ENCODE assay signal across 1 cellular context in the genomic region with DNA sequence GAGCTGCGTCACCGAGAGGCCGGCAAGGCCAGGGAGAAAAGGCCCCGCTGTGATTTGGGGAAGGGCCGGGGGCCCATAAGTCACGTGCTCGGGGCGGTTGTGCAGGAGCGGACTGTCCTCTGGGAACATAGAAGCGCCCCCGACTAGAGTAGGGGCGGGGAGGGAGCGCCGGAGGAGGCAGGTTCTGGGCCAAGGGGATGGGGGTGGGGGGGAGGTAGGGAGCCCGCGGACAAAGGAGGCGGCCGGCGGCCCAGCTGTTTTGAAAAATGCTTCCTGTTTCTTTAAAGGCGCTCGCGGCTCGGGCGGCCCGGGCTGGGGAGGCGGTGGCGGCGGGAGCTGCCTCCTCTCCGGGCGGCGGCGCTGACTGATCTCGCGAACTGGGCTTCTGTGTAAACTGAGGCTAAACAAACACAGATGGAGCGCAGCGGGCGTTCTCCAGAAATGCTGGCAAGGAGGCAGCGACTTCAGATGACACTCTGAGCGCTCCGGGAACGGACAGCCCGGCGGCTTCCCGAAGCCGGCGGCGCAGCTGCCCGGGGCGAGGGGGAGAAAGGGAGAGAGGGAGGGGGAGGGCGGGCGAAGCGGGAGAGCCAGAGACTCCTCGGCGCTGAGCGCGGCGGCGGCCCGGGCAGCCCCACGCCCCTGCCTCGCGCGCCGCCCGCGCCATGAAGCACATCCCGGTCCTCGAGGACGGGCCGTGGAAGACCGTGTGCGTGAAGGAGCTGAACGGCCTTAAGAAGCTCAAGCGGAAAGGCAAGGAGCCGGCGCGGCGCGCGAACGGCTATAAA.
A peak's percentile ranks its signal among the peaks of the same experiment; 100 is the strongest.
TF ChIP-seq lines count a peak whose summit lies in the region.

A gene with protein sequence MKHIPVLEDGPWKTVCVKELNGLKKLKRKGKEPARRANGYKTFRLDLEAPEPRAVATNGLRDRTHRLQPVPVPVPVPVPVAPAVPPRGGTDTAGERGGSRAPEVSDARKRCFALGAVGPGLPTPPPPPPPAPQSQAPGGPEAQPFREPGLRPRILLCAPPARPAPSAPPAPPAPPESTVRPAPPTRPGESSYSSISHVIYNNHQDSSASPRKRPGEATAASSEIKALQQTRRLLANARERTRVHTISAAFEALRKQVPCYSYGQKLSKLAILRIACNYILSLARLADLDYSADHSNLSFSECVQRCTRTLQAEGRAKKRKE (plus strand): TSS at position 467 of the 788 bp plus-strand sequence. CDS start 199 bp downstream, at position 666.

TF ChIP-seq in K562, 482 proteins besides CTCF, POLR2A, EP300 and RAD21 (continues in another document):
- TF ChIP-seq, protein P1, sequence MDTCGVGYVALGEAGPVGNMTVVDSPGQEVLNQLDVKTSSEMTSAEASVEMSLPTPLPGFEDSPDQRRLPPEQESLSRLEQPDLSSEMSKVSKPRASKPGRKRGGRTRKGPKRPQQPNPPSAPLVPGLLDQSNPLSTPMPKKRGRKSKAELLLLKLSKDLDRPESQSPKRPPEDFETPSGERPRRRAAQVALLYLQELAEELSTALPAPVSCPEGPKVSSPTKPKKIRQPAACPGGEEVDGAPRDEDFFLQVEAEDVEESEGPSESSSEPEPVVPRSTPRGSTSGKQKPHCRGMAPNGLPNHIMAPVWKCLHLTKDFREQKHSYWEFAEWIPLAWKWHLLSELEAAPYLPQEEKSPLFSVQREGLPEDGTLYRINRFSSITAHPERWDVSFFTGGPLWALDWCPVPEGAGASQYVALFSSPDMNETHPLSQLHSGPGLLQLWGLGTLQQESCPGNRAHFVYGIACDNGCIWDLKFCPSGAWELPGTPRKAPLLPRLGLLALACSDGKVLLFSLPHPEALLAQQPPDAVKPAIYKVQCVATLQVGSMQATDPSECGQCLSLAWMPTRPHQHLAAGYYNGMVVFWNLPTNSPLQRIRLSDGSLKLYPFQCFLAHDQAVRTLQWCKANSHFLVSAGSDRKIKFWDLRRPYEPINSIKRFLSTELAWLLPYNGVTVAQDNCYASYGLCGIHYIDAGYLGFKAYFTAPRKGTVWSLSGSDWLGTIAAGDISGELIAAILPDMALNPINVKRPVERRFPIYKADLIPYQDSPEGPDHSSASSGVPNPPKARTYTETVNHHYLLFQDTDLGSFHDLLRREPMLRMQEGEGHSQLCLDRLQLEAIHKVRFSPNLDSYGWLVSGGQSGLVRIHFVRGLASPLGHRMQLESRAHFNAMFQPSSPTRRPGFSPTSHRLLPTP (IDR thresholded peaks at IDR 0.05; ENCODE audit: borderline replicate concordance, extremely low read depth, insufficient read length): no peak
- TF ChIP-seq TAF1 (IDR thresholded peaks at IDR 0.05; ENCODE audit: control insufficient read depth, extremely low read depth, insufficient read depth, low read length, severe bottlenecking) (no peak), PTBP1 (IDR thresholded peaks at IDR 0.05; ENCODE audit: low read depth, low read length) (no peak), KAT2B (IDR thresholded peaks at IDR 0.05; ENCODE audit: low read depth, low read length) (no peak), ZC3H8 (IDR thresholded peaks at IDR 0.05) (no peak), HNRNPK (IDR thresholded peaks at IDR 0.05; ENCODE audit: low read depth, low read length, poor library complexity, severe bottlenecking) (peak; percentile 27), RCOR1 (IDR thresholded peaks at IDR 0.05; ENCODE audit: borderline replicate concordance in 1 of 2, low read depth in 2 of 2, low read length in 2 of 2) (no peak), TCFL5 (CRISPR knock-in tag; conservative IDR thresholded peaks at IDR 0.05) (no peak), ZKSCAN1 (IDR thresholded peaks at IDR 0.05; ENCODE audit: low read depth, low read length) (no peak), PCBP1 (IDR thresholded peaks at IDR 0.05; ENCODE audit: low read depth, low read length, poor library complexity, severe bottlenecking) (peak; percentile 84), MAFF (IDR thresholded peaks at IDR 0.05; ENCODE audit: low read length) (no peak), CHD4 (IDR thresholded peaks at IDR 0.05; ENCODE audit: insufficient read depth, insufficient replicate concordance, low read depth, low read length, poor library complexity, severe bottlenecking) (no peak), ZNF232 (CRISPR knock-in tag; IDR thresholded peaks at IDR 0.05) (no peak), SUPT5H (IDR thresholded peaks at IDR 0.05) (no peak), GABPB2 (CRISPR knock-in tag; conservative IDR thresholded peaks at IDR 0.05) (no peak), ZC3H4 (CRISPR knock-in tag; IDR thresholded peaks at IDR 0.05; ENCODE audit: borderline replicate concordance) (no peak), ZNF311 (CRISPR knock-in tag; IDR thresholded peaks at IDR 0.05) (no peak), JUN (IDR thresholded peaks at IDR 0.05; ENCODE audit: borderline replicate concordance, low read depth, low read length) (no peak), JUN (CRISPR knock-in tag; IDR thresholded peaks at IDR 0.05; ENCODE audit: borderline replicate concordance) (no peak), ZNF77 (CRISPR knock-in tag; IDR thresholded peaks at IDR 0.05) (no peak), PRPF4 (IDR thresholded peaks at IDR 0.05; ENCODE audit: insufficient read depth, low read depth, low read length, poor library complexity, severe bottlenecking) (no peak), DNMT1 (IDR thresholded peaks at IDR 0.05) (no peak), STAT5A (IDR thresholded peaks at IDR 0.05; ENCODE audit: borderline replicate concordance, low read length) (no peak), BHLHE40 (IDR thresholded peaks at IDR 0.05; ENCODE audit: low read length) (no peak), ZNF589 (CRISPR knock-in tag; IDR thresholded peaks at IDR 0.05; ENCODE audit: low read depth) (no peak)
- TF ChIP-seq, protein P2, sequence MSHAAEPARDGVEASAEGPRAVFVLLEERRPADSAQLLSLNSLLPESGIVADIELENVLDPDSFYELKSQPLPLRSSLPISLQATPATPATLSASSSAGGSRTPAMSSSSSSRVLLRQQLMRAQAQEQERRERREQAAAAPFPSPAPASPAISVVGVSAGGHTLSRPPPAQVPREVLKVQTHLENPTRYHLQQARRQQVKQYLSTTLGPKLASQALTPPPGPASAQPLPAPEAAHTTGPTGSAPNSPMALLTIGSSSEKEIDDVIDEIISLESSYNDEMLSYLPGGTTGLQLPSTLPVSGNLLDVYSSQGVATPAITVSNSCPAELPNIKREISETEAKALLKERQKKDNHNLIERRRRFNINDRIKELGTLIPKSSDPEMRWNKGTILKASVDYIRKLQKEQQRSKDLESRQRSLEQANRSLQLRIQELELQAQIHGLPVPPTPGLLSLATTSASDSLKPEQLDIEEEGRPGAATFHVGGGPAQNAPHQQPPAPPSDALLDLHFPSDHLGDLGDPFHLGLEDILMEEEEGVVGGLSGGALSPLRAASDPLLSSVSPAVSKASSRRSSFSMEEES (CRISPR knock-in tag; IDR thresholded peaks at IDR 0.05): peak; percentile 22; the same call in 1 of the 2 replicates
- TF ChIP-seq, protein P3, sequence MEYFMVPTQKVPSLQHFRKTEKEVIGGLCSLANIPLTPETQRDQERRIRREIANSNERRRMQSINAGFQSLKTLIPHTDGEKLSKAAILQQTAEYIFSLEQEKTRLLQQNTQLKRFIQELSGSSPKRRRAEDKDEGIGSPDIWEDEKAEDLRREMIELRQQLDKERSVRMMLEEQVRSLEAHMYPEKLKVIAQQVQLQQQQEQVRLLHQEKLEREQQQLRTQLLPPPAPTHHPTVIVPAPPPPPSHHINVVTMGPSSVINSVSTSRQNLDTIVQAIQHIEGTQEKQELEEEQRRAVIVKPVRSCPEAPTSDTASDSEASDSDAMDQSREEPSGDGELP (CRISPR knock-in tag; IDR thresholded peaks at IDR 0.05; ENCODE audit: borderline replicate concordance): peak; percentile 40; the same call in 1 of the 2 replicates
- TF ChIP-seq, protein P4, sequence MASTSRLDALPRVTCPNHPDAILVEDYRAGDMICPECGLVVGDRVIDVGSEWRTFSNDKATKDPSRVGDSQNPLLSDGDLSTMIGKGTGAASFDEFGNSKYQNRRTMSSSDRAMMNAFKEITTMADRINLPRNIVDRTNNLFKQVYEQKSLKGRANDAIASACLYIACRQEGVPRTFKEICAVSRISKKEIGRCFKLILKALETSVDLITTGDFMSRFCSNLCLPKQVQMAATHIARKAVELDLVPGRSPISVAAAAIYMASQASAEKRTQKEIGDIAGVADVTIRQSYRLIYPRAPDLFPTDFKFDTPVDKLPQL (IDR thresholded peaks at IDR 0.05; ENCODE audit: extremely low read depth, insufficient read length): no peak
- TF ChIP-seq, protein P5, sequence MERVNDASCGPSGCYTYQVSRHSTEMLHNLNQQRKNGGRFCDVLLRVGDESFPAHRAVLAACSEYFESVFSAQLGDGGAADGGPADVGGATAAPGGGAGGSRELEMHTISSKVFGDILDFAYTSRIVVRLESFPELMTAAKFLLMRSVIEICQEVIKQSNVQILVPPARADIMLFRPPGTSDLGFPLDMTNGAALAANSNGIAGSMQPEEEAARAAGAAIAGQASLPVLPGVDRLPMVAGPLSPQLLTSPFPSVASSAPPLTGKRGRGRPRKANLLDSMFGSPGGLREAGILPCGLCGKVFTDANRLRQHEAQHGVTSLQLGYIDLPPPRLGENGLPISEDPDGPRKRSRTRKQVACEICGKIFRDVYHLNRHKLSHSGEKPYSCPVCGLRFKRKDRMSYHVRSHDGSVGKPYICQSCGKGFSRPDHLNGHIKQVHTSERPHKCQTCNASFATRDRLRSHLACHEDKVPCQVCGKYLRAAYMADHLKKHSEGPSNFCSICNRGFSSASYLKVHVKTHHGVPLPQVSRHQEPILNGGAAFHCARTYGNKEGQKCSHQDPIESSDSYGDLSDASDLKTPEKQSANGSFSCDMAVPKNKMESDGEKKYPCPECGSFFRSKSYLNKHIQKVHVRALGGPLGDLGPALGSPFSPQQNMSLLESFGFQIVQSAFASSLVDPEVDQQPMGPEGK (CRISPR knock-in tag; IDR thresholded peaks at IDR 0.05; ENCODE audit: borderline replicate concordance): no peak
- TF ChIP-seq, protein P6, sequence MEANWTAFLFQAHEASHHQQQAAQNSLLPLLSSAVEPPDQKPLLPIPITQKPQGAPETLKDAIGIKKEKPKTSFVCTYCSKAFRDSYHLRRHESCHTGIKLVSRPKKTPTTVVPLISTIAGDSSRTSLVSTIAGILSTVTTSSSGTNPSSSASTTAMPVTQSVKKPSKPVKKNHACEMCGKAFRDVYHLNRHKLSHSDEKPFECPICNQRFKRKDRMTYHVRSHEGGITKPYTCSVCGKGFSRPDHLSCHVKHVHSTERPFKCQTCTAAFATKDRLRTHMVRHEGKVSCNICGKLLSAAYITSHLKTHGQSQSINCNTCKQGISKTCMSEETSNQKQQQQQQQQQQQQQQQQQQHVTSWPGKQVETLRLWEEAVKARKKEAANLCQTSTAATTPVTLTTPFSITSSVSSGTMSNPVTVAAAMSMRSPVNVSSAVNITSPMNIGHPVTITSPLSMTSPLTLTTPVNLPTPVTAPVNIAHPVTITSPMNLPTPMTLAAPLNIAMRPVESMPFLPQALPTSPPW (CRISPR knock-in tag; IDR thresholded peaks at IDR 0.05): peak; percentile 17
- TF ChIP-seq, protein P7, sequence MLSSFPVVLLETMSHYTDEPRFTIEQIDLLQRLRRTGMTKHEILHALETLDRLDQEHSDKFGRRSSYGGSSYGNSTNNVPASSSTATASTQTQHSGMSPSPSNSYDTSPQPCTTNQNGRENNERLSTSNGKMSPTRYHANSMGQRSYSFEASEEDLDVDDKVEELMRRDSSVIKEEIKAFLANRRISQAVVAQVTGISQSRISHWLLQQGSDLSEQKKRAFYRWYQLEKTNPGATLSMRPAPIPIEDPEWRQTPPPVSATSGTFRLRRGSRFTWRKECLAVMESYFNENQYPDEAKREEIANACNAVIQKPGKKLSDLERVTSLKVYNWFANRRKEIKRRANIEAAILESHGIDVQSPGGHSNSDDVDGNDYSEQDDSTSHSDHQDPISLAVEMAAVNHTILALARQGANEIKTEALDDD (IDR thresholded peaks at IDR 0.05): no peak
- TF ChIP-seq, protein P8, sequence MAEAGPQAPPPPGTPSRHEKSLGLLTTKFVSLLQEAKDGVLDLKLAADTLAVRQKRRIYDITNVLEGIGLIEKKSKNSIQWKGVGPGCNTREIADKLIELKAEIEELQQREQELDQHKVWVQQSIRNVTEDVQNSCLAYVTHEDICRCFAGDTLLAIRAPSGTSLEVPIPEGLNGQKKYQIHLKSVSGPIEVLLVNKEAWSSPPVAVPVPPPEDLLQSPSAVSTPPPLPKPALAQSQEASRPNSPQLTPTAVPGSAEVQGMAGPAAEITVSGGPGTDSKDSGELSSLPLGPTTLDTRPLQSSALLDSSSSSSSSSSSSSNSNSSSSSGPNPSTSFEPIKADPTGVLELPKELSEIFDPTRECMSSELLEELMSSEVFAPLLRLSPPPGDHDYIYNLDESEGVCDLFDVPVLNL (CRISPR knock-in tag; IDR thresholded peaks at IDR 0.05; ENCODE audit: low read depth): no peak
- TF ChIP-seq, protein P9, sequence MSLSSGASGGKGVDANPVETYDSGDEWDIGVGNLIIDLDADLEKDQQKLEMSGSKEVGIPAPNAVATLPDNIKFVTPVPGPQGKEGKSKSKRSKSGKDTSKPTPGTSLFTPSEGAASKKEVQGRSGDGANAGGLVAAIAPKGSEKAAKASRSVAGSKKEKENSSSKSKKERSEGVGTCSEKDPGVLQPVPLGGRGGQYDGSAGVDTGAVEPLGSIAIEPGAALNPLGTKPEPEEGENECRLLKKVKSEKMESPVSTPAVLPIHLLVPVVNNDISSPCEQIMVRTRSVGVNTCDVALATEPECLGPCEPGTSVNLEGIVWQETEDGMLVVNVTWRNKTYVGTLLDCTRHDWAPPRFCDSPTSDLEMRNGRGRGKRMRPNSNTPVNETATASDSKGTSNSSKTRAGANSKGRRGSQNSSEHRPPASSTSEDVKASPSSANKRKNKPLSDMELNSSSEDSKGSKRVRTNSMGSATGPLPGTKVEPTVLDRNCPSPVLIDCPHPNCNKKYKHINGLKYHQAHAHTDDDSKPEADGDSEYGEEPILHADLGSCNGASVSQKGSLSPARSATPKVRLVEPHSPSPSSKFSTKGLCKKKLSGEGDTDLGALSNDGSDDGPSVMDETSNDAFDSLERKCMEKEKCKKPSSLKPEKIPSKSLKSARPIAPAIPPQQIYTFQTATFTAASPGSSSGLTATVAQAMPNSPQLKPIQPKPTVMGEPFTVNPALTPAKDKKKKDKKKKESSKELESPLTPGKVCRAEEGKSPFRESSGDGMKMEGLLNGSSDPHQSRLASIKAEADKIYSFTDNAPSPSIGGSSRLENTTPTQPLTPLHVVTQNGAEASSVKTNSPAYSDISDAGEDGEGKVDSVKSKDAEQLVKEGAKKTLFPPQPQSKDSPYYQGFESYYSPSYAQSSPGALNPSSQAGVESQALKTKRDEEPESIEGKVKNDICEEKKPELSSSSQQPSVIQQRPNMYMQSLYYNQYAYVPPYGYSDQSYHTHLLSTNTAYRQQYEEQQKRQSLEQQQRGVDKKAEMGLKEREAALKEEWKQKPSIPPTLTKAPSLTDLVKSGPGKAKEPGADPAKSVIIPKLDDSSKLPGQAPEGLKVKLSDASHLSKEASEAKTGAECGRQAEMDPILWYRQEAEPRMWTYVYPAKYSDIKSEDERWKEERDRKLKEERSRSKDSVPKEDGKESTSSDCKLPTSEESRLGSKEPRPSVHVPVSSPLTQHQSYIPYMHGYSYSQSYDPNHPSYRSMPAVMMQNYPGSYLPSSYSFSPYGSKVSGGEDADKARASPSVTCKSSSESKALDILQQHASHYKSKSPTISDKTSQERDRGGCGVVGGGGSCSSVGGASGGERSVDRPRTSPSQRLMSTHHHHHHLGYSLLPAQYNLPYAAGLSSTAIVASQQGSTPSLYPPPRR (CRISPR knock-in tag; IDR thresholded peaks at IDR 0.05; ENCODE audit: borderline replicate concordance): no peak
